1 cellular context compared by ENCODE assay signal in genomic region chr19:18226956-18227780, GRCh38.
TF ChIP-seq lines count a peak whose summit lies in the region.

No MANE protein-coding gene starts in this region.

TF ChIP-seq in IMR-90, 13 proteins besides CTCF, POLR2A, EP300 and RAD21:
- TF ChIP-seq RCOR1 (IDR thresholded peaks at IDR 0.05; ENCODE audit: insufficient replicate concordance, low read length) (no peak), MAFK (IDR thresholded peaks at IDR 0.05; ENCODE audit: low read depth, low read length) (no peak), USF2 (IDR thresholded peaks at IDR 0.05; ENCODE audit: low read depth, low read length) (no peak), CHD1 (IDR thresholded peaks at IDR 0.05; ENCODE audit: low read depth, low read length) (no peak)
TF ChIP-seq in IMR-90: peak in this region for 0.
